ENCODE assay signal across 32 cellular contexts in the genomic region with DNA sequence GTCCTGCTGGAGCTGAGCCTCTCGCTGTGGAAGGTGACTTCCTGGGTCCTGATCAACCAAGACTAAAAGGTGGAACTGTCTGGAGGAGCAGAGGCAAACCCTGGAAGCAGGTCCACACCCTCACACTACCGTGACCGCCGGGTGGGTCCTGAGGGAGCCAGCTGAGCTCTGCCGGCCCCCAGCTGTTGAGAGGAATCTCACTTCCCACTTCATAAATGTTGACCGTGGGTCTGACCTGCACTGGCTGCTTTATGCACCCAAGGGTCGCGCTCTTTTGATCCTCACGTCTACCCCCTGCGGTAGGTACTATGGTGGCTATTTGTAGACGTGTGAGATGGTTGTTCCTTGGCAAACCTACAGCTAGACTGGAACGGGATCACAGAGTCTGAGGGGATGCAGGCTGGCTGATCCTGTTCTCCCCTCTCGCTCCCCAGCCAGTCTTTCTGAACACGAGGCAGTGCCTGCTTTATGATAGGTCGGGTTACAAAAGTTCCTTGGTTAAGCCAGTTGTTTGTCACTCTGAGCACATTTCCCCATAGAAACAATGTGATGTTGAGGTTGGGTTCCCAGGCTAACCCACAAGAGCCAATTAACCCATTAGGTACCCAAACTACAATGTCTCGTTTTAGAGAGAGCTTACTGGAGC.
DNase-seq lines count a peak whose midpoint lies in the region; ATAC-seq lines count a peak whose summit lies in the region.
"Had no signal": no experiment of that assay in that cellular context is flagged by ENCODE, and none has a peak within 500 bp of the region (broad histone marks: within the 10 kb centered on the region; RNA-seq: fewer than 3 reads in every experiment).

No MANE protein-coding gene starts in this region.

- H3K27me3 ChIP-seq in BLaER1 treated with 17β-estradiol and CSF1 and Interleukin-3, amounts not matched to agents 10 nM and 100 nM: no peaks in the 10 kb centered on the region
- no peaks in the 10 kb centered on the region for H3K27me3 ChIP-seq in SJCRH30
- H3K27me3 ChIP-seq: uterus had no signal

- no peak overlapping the region for H3K9ac ChIP-seq in BLaER1 treated with 17β-estradiol and CSF1 and Interleukin-3, amounts not matched to agents 10 nM and 100 nM
- H3K9ac ChIP-seq: SK-N-SH had no signal

- no peak overlapping the region for H3K4me3 ChIP-seq in BLaER1 treated with 17β-estradiol and CSF1 and Interleukin-3, amounts not matched to agents 10 nM and 100 nM
- no peak overlapping the region for H3K4me3 ChIP-seq in SJCRH30
- H3K4me3 ChIP-seq: lower lobe of right lung, smooth muscle cell, thoracic aorta, uterus had no signal

- intact Hi-C loops in left ventricle myocardium superior (cut with micrococcal nuclease) (no loop called here), sciatic nerve (cut with DNase I) (no loop called here)
- intact Hi-C loops in activated T-helper 1 cell treated with anti-CD3 and anti-CD28 coated beads, Interleukin-12 subunit alpha, Interleukin-12 subunit beta, Interleukin-2, Interleukin-4 antibody, amounts not matched to agents 30 ng/mL and 10 ng/mL and 1 ng/mL, durations not matched to agents 14 hours and 24 hours and 36 hours (cut with micrococcal nuclease): no loop called here

- H3K9me3 Mint-ChIP-seq in activated T-helper 1 cell treated with anti-CD3 and anti-CD28 coated beads, Interleukin-12 subunit alpha, Interleukin-12 subunit beta, Interleukin-2, Interleukin-4 antibody, amounts not matched to agents 30 ng/mL and 10 ng/mL and 1 ng/mL, durations not matched to agents 14 hours and 24 hours and 36 hours: no peaks in the 10 kb centered on the region
- H3K9me3 Mint-ChIP-seq: activated naive CD8-positive, alpha-beta T cell treated with anti-CD3 and anti-CD28 coated beads, Interleukin-2, amount 10 ng/mL, durations not matched to agents 7 days and 5 days; activated T-cell treated with anti-CD3 and anti-CD28 coated beads, Interleukin-2, amount 50 U/mL, for 4 hours; central memory CD8-positive, alpha-beta T cell; dendritic cell treated with granulocyte-macrophage colony-stimulating factor and Interleukin-4, amounts not matched to agents 40 ng/mL and 50 ng/mL, for 4 days; endodermal cell; natural killer cell; stimulated activated naive CD8-positive, alpha-beta T cell treated with anti-CD3 and anti-CD28 coated beads, Interleukin-15, Interleukin-2, amounts not matched to agents 100 ng/mL and 50 ng/mL, for 24 hours; T-helper 1 cell treated with Interleukin-12 subunit alpha and Interleukin-12 subunit beta and Interleukin-4 antibody, amounts not matched to agents 30 μg/mL and 1 μg/mL, for 36 hours had no signal

- DNase-seq in SJCRH30 (peak; percentile 43 to 75), left ventricle myocardium superior (no peak), sciatic nerve (ENCODE audit: low spot score) (no peak), glomerular visceral epithelial cell (ENCODE audit: extremely low spot score) (no peak), NCI-H2029 (lab: John Stamatoyannopoulos, UW) (no peak)
- DNase-seq in activated T-helper 1 cell treated with anti-CD3 and anti-CD28 coated beads, Interleukin-12 subunit alpha, Interleukin-12 subunit beta, Interleukin-2, Interleukin-4 antibody, amounts not matched to agents 30 ng/mL and 10 ng/mL and 1 ng/mL, durations not matched to agents 14 hours and 24 hours and 36 hours (ENCODE audit: low spot score): no peak
- DNase-seq: activated CD4-positive, alpha-beta T cell treated with anti-CD3 and anti-CD28 coated beads, Interleukin-2, amount 50 U/mL, for 4 hours; activated CD8-positive, alpha-beta memory T cell treated with anti-CD3 and anti-CD28 coated beads, Interleukin-2, amount 10 ng/mL, durations not matched to agents 7 days and 5 days; activated gamma-delta T cell treated with Interleukin-2 at 50 U/mL for 16 hours; activated naive CD8-positive, alpha-beta T cell treated with anti-CD3 and anti-CD28 coated beads, Interleukin-2, amount 10 ng/mL, durations not matched to agents 7 days and 5 days; activated T-cell treated with anti-CD3 and anti-CD28 coated beads, Interleukin-2, amount 50 U/mL, for 4 hours; DMS153; foreskin fibroblast; kidney; lower lobe of right lung; natural killer cell; NCI-H1436 treated with DMSO at 0.1 percent for 48 hours; NCI-H226; NCI-H69; RPMI8226; SK-N-SH; uterus had no signal

- peaks cover 13% of the 10 kb centered on the region for H3K4me1 Mint-ChIP-seq in activated T-helper 1 cell treated with anti-CD3 and anti-CD28 coated beads, Interleukin-12 subunit alpha, Interleukin-12 subunit beta, Interleukin-2, Interleukin-4 antibody, amounts not matched to agents 30 ng/mL and 10 ng/mL and 1 ng/mL, durations not matched to agents 14 hours and 24 hours and 36 hours (ENCODE audit: low read depth)
- H3K4me1 Mint-ChIP-seq: central memory CD8-positive, alpha-beta T cell; natural killer cell had no signal

- peak; percentile 15 for ATAC-seq in left ventricle myocardium superior
- peak; percentile 38 for ATAC-seq in sciatic nerve
- ATAC-seq in HG03432 (IDR thresholded peaks at IDR 0.05; ENCODE audit: unreplicated experiment): no peak
- ATAC-seq: activated CD8-positive, alpha-beta memory T cell treated with anti-CD3 and anti-CD28 coated beads, Interleukin-2, amount 10 ng/mL, durations not matched to agents 7 days and 5 days; activated T-cell treated with anti-CD3 and anti-CD28 coated beads, Interleukin-2, amount 50 U/mL, for 4 hours; natural killer cell had no signal

- H3K27ac ChIP-seq in BLaER1 treated with 17β-estradiol and CSF1 and Interleukin-3, amounts not matched to agents 10 nM and 100 nM: no peak overlapping the region; a peak in 1 of 22 replicates
- H3K27ac ChIP-seq in SJCRH30: peak overlapping the region; percentile 46
- H3K27ac ChIP-seq: lower lobe of right lung, uterus had no signal

- no peak overlapping the region for H3K27ac Mint-ChIP-seq in activated T-helper 1 cell treated with anti-CD3 and anti-CD28 coated beads, Interleukin-12 subunit alpha, Interleukin-12 subunit beta, Interleukin-2, Interleukin-4 antibody, amounts not matched to agents 30 ng/mL and 10 ng/mL and 1 ng/mL, durations not matched to agents 14 hours and 24 hours and 36 hours
- H3K27ac Mint-ChIP-seq: activated CD8-positive, alpha-beta memory T cell treated with anti-CD3 and anti-CD28 coated beads, Interleukin-2, amount 10 ng/mL, durations not matched to agents 7 days and 5 days; activated naive CD8-positive, alpha-beta T cell treated with anti-CD3 and anti-CD28 coated beads, Interleukin-2, amount 10 ng/mL, durations not matched to agents 7 days and 5 days; B cell; dendritic cell treated with granulocyte-macrophage colony-stimulating factor and Interleukin-4, amounts not matched to agents 40 ng/mL and 50 ng/mL, for 4 days; endodermal cell; natural killer cell; stimulated activated naive CD8-positive, alpha-beta T cell treated with anti-CD3 and anti-CD28 coated beads, Interleukin-15, Interleukin-2, amounts not matched to agents 100 ng/mL and 50 ng/mL, for 24 hours; T-helper 1 cell treated with Interleukin-12 subunit alpha and Interleukin-12 subunit beta and Interleukin-4 antibody, amounts not matched to agents 30 μg/mL and 1 μg/mL, for 36 hours had no signal

- H3K4me2 ChIP-seq in BLaER1 treated with 17β-estradiol and CSF1 and Interleukin-3, amounts not matched to agents 10 nM and 100 nM: peak overlapping the region; percentile 17 to 70 (median 42); a peak in 21 of 22 replicates
- H3K4me2 ChIP-seq: SK-N-SH, smooth muscle cell had no signal

- H3K36me3 Mint-ChIP-seq in activated T-helper 1 cell treated with anti-CD3 and anti-CD28 coated beads, Interleukin-12 subunit alpha, Interleukin-12 subunit beta, Interleukin-2, Interleukin-4 antibody, amounts not matched to agents 30 ng/mL and 10 ng/mL and 1 ng/mL, durations not matched to agents 14 hours and 24 hours and 36 hours (ENCODE audit: low read depth): no peaks in the 10 kb centered on the region
- H3K36me3 Mint-ChIP-seq: activated CD8-positive, alpha-beta memory T cell treated with anti-CD3 and anti-CD28 coated beads, Interleukin-2, amount 10 ng/mL, durations not matched to agents 7 days and 5 days; activated naive CD8-positive, alpha-beta T cell treated with anti-CD3 and anti-CD28 coated beads, Interleukin-2, amount 10 ng/mL, durations not matched to agents 7 days and 5 days; natural killer cell had no signal

- peaks cover 42% of the 10 kb centered on the region for H3K27me3 Mint-ChIP-seq in activated T-helper 1 cell treated with anti-CD3 and anti-CD28 coated beads, Interleukin-12 subunit alpha, Interleukin-12 subunit beta, Interleukin-2, Interleukin-4 antibody, amounts not matched to agents 30 ng/mL and 10 ng/mL and 1 ng/mL, durations not matched to agents 14 hours and 24 hours and 36 hours (ENCODE audit: insufficient read depth)
- H3K27me3 Mint-ChIP-seq: dendritic cell treated with granulocyte-macrophage colony-stimulating factor and Interleukin-4, amounts not matched to agents 40 ng/mL and 50 ng/mL, for 4 days had no signal

- H3K9me3 ChIP-seq in BLaER1 treated with 17β-estradiol and CSF1 and Interleukin-3, amounts not matched to agents 10 nM and 100 nM (replicated peaks in 1 of 11): no peaks in the 10 kb centered on the region
- no peaks in the 10 kb centered on the region for H3K9me3 ChIP-seq in SJCRH30 (replicated peaks)
- H3K9me3 ChIP-seq: lower lobe of right lung, SK-N-SH, thoracic aorta, uterus had no signal

- H3K36me3 ChIP-seq in BLaER1 treated with 17β-estradiol and CSF1 and Interleukin-3, amounts not matched to agents 10 nM and 100 nM: no peaks in the 10 kb centered on the region
- no peaks in the 10 kb centered on the region for H3K36me3 ChIP-seq in SJCRH30
- H3K36me3 ChIP-seq: lower lobe of right lung, thoracic aorta, uterus had no signal

- H4K20me1 ChIP-seq in BLaER1 treated with 17β-estradiol and CSF1 and Interleukin-3, amounts not matched to agents 10 nM and 100 nM: no peaks in the 10 kb centered on the region; a peak in 1 of 22 replicates

- no peak overlapping the region for H3K4me3 Mint-ChIP-seq in activated T-helper 1 cell treated with anti-CD3 and anti-CD28 coated beads, Interleukin-12 subunit alpha, Interleukin-12 subunit beta, Interleukin-2, Interleukin-4 antibody, amounts not matched to agents 30 ng/mL and 10 ng/mL and 1 ng/mL, durations not matched to agents 14 hours and 24 hours and 36 hours
- H3K4me3 Mint-ChIP-seq: activated CD8-positive, alpha-beta memory T cell treated with anti-CD3 and anti-CD28 coated beads, Interleukin-2, amount 10 ng/mL, durations not matched to agents 7 days and 5 days; activated naive CD8-positive, alpha-beta T cell treated with anti-CD3 and anti-CD28 coated beads, Interleukin-2, amount 10 ng/mL, durations not matched to agents 7 days and 5 days; activated T-cell treated with anti-CD3 and anti-CD28 coated beads, Interleukin-2, amount 50 U/mL, for 4 hours; B cell; central memory CD8-positive, alpha-beta T cell; dendritic cell treated with granulocyte-macrophage colony-stimulating factor and Interleukin-4, amounts not matched to agents 40 ng/mL and 50 ng/mL, for 4 days; endodermal cell; natural killer cell; stimulated activated naive CD8-positive, alpha-beta T cell treated with anti-CD3 and anti-CD28 coated beads, Interleukin-15, Interleukin-2, amounts not matched to agents 100 ng/mL and 50 ng/mL, for 24 hours; T-helper 1 cell treated with Interleukin-12 subunit alpha and Interleukin-12 subunit beta and Interleukin-4 antibody, amounts not matched to agents 30 μg/mL and 1 μg/mL, for 36 hours had no signal

- peaks cover 26 to 69% (median 47%) of the 10 kb centered on the region in 10 experiments for H3K4me1 ChIP-seq in BLaER1 treated with 17β-estradiol and CSF1 and Interleukin-3, amounts not matched to agents 10 nM and 100 nM
- H3K4me1 ChIP-seq in SJCRH30: peaks cover 53% of the 10 kb centered on the region
- H3K4me1 ChIP-seq: lower lobe of right lung, uterus had no signal

Comparison
In these comparisons a context has a peak if more than half of its experiments do, and no peak if none do; other contexts are left out.
1. DNase-seq: peak in SJCRH30 (2 of 2); none in left ventricle myocardium superior (single experiment), sciatic nerve (single experiment), glomerular visceral epithelial cell (single experiment), NCI-H2029 (single experiment) and activated T-helper 1 cell treated with anti-CD3 and anti-CD28 coated beads, Interleukin-12 subunit alpha, Interleukin-12 subunit beta, Interleukin-2, Interleukin-4 antibody, amounts not matched to agents 30 ng/mL and 10 ng/mL and 1 ng/mL, durations not matched to agents 14 hours and 24 hours and 36 hours (single experiment).